Comparison of ENCODE assay signal across 17 cellular contexts in the genomic region with DNA sequence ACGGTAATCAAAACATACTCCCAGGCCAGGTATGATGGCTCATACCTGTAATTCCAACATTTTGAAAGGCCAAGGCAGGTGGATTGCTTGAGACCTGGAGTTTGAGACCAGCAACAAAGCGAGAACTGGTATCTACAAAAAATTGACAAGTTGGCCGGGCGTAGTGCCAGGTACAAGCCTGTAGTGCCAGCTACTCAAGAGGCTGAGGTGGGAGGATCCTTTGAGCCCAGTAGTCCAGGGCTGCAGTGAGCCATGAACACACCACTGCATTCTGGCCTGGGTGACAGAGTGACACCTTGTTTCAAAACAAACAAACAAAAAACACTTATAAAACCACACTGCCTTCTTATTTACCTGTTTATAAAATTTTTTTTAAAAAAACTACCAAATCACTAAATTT.
A peak's percentile ranks its signal among the peaks of the same experiment; 100 is the strongest.
DNase-seq lines count a peak whose midpoint lies in the region; ATAC-seq and TF ChIP-seq lines count a peak whose summit lies in the region.
"Had no signal": no experiment of that assay in that cellular context is flagged by ENCODE, and none has a peak within 500 bp of the region (broad histone marks: within the 10 kb centered on the region; RNA-seq: fewer than 3 reads in every experiment).

No MANE protein-coding gene starts in this region.

- H3K27me3 ChIP-seq in testis = no peaks in the 10 kb centered on the region
- no peaks in the 10 kb centered on the region for H3K27me3 ChIP-seq in tibial nerve
- H3K27me3 ChIP-seq: gastrocnemius medialis, neural progenitor cell, transverse colon had no signal

- no peaks in the 10 kb centered on the region for H3K4me1 Mint-ChIP-seq in osteocyte (ENCODE audit: unreplicated experiment)
- H3K4me1 Mint-ChIP-seq: activated naive CD8-positive, alpha-beta T cell treated with anti-CD3 and anti-CD28 coated beads, Interleukin-2, amount 10 ng/mL, durations not matched to agents 7 days and 5 days had no signal

- TF ChIP-seq CTCF in testis (IDR thresholded peaks at IDR 0.05) = no peak
- no peak for TF ChIP-seq CTCF in tibial nerve (IDR thresholded peaks at IDR 0.05)
- no peak for TF ChIP-seq CTCF in osteocyte (IDR thresholded peaks at IDR 0.05)

- H3K9me3 ChIP-seq in testis (no peaks in the 10 kb centered on the region), tibial nerve (no peaks in the 10 kb centered on the region)
- H3K9me3 ChIP-seq: gastrocnemius medialis, transverse colon had no signal

- intact Hi-C loops in testis (cut with DNase I; ENCODE audit: low total_unique reads) = no loop called here

- no peaks in the 10 kb centered on the region for H3K9me3 Mint-ChIP-seq in osteocyte (ENCODE audit: unreplicated experiment)
- H3K9me3 Mint-ChIP-seq: activated naive CD8-positive, alpha-beta T cell treated with anti-CD3 and anti-CD28 coated beads, Interleukin-2, amount 10 ng/mL, durations not matched to agents 7 days and 5 days; neural progenitor cell had no signal

- H3K4me3 ChIP-seq in testis (no peak overlapping the region), tibial nerve (no peak overlapping the region)
- H3K4me3 ChIP-seq: gastrocnemius medialis, neural progenitor cell, transverse colon had no signal

- no peaks in the 10 kb centered on the region for H3K27me3 Mint-ChIP-seq in osteocyte (ENCODE audit: unreplicated experiment)

- H3K4me1 ChIP-seq in testis (no peaks in the 10 kb centered on the region), tibial nerve (peaks cover 0 to 35% (median 3%) of the 10 kb centered on the region in 4 donors)
- H3K4me1 ChIP-seq: neural progenitor cell had no signal

- no peak for TF ChIP-seq POLR2A in testis (IDR thresholded peaks at IDR 0.05)
- TF ChIP-seq POLR2A in tibial nerve (IDR thresholded peaks at IDR 0.05) = no peak

- no peak overlapping the region for H3K27ac ChIP-seq in testis
- H3K27ac ChIP-seq in tibial nerve = no peak overlapping the region
- H3K27ac ChIP-seq: gastrocnemius medialis, neural progenitor cell, transverse colon had no signal

- DNase-seq in NCI-H2107 treated with DMSO at 0.1 percent for 48 hours (lab: John Stamatoyannopoulos, UW; ENCODE audit: unreplicated experiment) (peak; percentile 24), NCI-H2107 (lab: John Stamatoyannopoulos, UW) (no peak), NCI-H2196 treated with DMSO at 0.1 percent for 48 hours (lab: John Stamatoyannopoulos, UW; ENCODE audit: unreplicated experiment) (peak; percentile 62), testis (peak; percentile 86), tibial nerve (ENCODE audit: low spot score in 2 of 2) (no peak), osteocyte (ENCODE audit: extremely low spot score, unreplicated experiment) (no peak), glomerular visceral epithelial cell (ENCODE audit: extremely low spot score) (no peak)
- DNase-seq: activated CD4-positive, alpha-beta T cell treated with anti-CD3 and anti-CD28 coated beads, Interleukin-2, amount 50 U/mL, for 4 hours; activated naive CD8-positive, alpha-beta T cell treated with anti-CD3 and anti-CD28 coated beads, Interleukin-2, amount 10 ng/mL, durations not matched to agents 7 days and 5 days; activated T-cell treated with anti-CD3 and anti-CD28 coated beads, Interleukin-2, amount 50 U/mL, for 1 hour; gastrocnemius medialis; NCI-H226; stimulated activated CD4-positive, alpha-beta T cell treated with anti-CD3 and anti-CD28 coated beads, Interleukin-4, amount 100 ng/mL, for 1 hour; stimulated activated CD8-positive, alpha-beta memory T cell treated with anti-CD3 and anti-CD28 coated beads, Interleukin-4, amount 100 ng/mL, for 48 hours; transverse colon had no signal

- TF ChIP-seq EP300 in tibial nerve (IDR thresholded peaks at IDR 0.05) = no peak

- peak; percentile 52 for ATAC-seq in esophagus mucosa
- ATAC-seq: gastrocnemius medialis had no signal

- H3K27ac Mint-ChIP-seq in osteocyte (ENCODE audit: unreplicated experiment) = no peak overlapping the region
- H3K27ac Mint-ChIP-seq: activated naive CD8-positive, alpha-beta T cell treated with anti-CD3 and anti-CD28 coated beads, Interleukin-2, amount 10 ng/mL, durations not matched to agents 7 days and 5 days; neural progenitor cell had no signal

- no peak overlapping the region for H3K4me3 Mint-ChIP-seq in osteocyte (ENCODE audit: unreplicated experiment)
- H3K4me3 Mint-ChIP-seq: activated naive CD8-positive, alpha-beta T cell treated with anti-CD3 and anti-CD28 coated beads, Interleukin-2, amount 10 ng/mL, durations not matched to agents 7 days and 5 days; neural progenitor cell had no signal

- H3K36me3 ChIP-seq in testis (ENCODE audit: low read depth, missing control alignments) = no peaks in the 10 kb centered on the region
- H3K36me3 ChIP-seq in tibial nerve = peaks cover 0 to 18% (median 0%) of the 10 kb centered on the region in 3 donors
- H3K36me3 ChIP-seq: neural progenitor cell, transverse colon had no signal

- 67 to 81% methylated on average over 4 of the region's 4 CpGs for WGBS in testis, 2 donors
- 82 to 92% methylated on average over 4 of the region's 4 CpGs for WGBS in tibial nerve, 2 donors

- no peaks in the 10 kb centered on the region for H3K36me3 Mint-ChIP-seq in osteocyte (ENCODE audit: unreplicated experiment)
- H3K36me3 Mint-ChIP-seq: activated naive CD8-positive, alpha-beta T cell treated with anti-CD3 and anti-CD28 coated beads, Interleukin-2, amount 10 ng/mL, durations not matched to agents 7 days and 5 days had no signal

Comparison
In these comparisons a context has a peak if more than half of its experiments do, and no peak if none do; other contexts are left out.
1. DNase-seq: peak in NCI-H2107 treated with DMSO at 0.1 percent for 48 hours (single experiment), NCI-H2196 treated with DMSO at 0.1 percent for 48 hours (single experiment) and testis (single experiment); none in NCI-H2107 (single experiment), tibial nerve (0 of 2), osteocyte (single experiment) and glomerular visceral epithelial cell (single experiment).